Comparison of ENCODE assay signal across 7 cellular contexts in genomic region chr1:120769090-120769489, GRCh38. TPM values are rescaled to one million over a fixed set of nuclear protein-coding genes. Genes with fewer than 3 reads are reported as not detected.
DNase-seq lines count a peak whose midpoint lies in the region; ATAC-seq, FAIRE-seq and TF ChIP-seq lines count a peak whose summit lies in the region.
"Not testable (repeated sequence)": the region's sequence is repeated elsewhere in the genome, so short reads cannot be mapped to it uniquely, and the experiment has no call there.

No MANE protein-coding gene starts in this region.

- BruUV-seq in K562 (replicated peaks; lab: Mats Ljungman, UMichigan) = not testable (repeated sequence)

- not testable (repeated sequence) for H3K36me3 Mint-ChIP-seq in activated CD4-positive, alpha-beta T cell treated with anti-CD3 and anti-CD28 coated beads, Interleukin-2, amount 10 ng/mL, durations not matched to agents 24 days and 14 days (ENCODE audit: low read depth); activated CD8-positive, alpha-beta T cell treated with anti-CD3 and anti-CD28 coated beads for 36 hours (ENCODE audit: low read depth); activated naive CD8-positive, alpha-beta T cell treated with anti-CD3 and anti-CD28 coated beads for 36 hours

- peak; percentile 53 for DNase-seq in activated CD4-positive, alpha-beta T cell treated with anti-CD3 and anti-CD28 coated beads, Interleukin-2, amount 10 ng/mL, durations not matched to agents 24 days and 14 days
- DNase-seq in activated CD8-positive, alpha-beta T cell treated with anti-CD3 and anti-CD28 coated beads for 36 hours = peak; percentile 2
- DNase-seq in activated naive CD8-positive, alpha-beta T cell treated with anti-CD3 and anti-CD28 coated beads for 36 hours = peak; percentile 1
- DNase-seq in K562 (ENCODE audit: extremely low read depth in 1 of 4, low spot score in 3 of 4) = not testable (repeated sequence)
- peak; percentile 0 for DNase-seq in stimulated activated CD4-positive, alpha-beta T cell treated with anti-CD3 and anti-CD28 coated beads, Interleukin-15, amount 100 ng/mL, for 24 hours
- peak; percentile 2 for DNase-seq in stimulated activated naive CD8-positive, alpha-beta T cell treated with anti-CD3 and anti-CD28 coated beads, Interleukin-15, Interleukin-2, amounts not matched to agents 100 U/mL and 50 U/mL, for 24 hours
- DNase-seq in testis = peak; percentile 12

- H3K4me2 ChIP-seq in K562 (ENCODE audit: insufficient read depth, low read length) = not testable (repeated sequence)

- not testable (repeated sequence) for H3K27ac ChIP-seq in K562 (ENCODE audit: extremely low read depth, low read depth, low read length); testis

- H3K9ac ChIP-seq in K562 (ENCODE audit: insufficient read depth in 1 of 2, low read depth in 2 of 2, low read length in 2 of 2) = not testable (repeated sequence)

- H3K4me3 ChIP-seq in K562, testis: not testable (repeated sequence)

- not testable (repeated sequence) for TF ChIP-seq POLR2A in K562 (conservative IDR thresholded peaks at IDR 0.05); testis (IDR thresholded peaks at IDR 0.05)

- not testable (repeated sequence) for H3K36me3 ChIP-seq in K562 (ENCODE audit: control insufficient read depth, insufficient read depth, low read length); testis (ENCODE audit: low read depth, missing control alignments)

- H3K4me1 Mint-ChIP-seq in activated CD4-positive, alpha-beta T cell treated with anti-CD3 and anti-CD28 coated beads, Interleukin-2, amount 10 ng/mL, durations not matched to agents 24 days and 14 days; activated CD8-positive, alpha-beta T cell treated with anti-CD3 and anti-CD28 coated beads for 36 hours (ENCODE audit: low read depth); activated naive CD8-positive, alpha-beta T cell treated with anti-CD3 and anti-CD28 coated beads for 36 hours: not testable (repeated sequence)

- POLR2A ChIA-PET in activated CD8-positive, alpha-beta T cell treated with anti-CD3 and anti-CD28 coated beads for 36 hours (lab: Charles Lee); K562 (lab: Yijun Ruan, JAX): not testable (repeated sequence)

- H3K27me3 Mint-ChIP-seq in activated CD4-positive, alpha-beta T cell treated with anti-CD3 and anti-CD28 coated beads, Interleukin-2, amount 10 ng/mL, durations not matched to agents 24 days and 14 days; activated CD8-positive, alpha-beta T cell treated with anti-CD3 and anti-CD28 coated beads for 36 hours; activated naive CD8-positive, alpha-beta T cell treated with anti-CD3 and anti-CD28 coated beads for 36 hours: not testable (repeated sequence)

- not testable (repeated sequence) for TF ChIP-seq RAD21 in K562 (CRISPR knock-in tag; conservative IDR thresholded peaks at IDR 0.05 in 1 of 2, IDR thresholded peaks at IDR 0.05 in 1 of 2)

- H3K4me3 Mint-ChIP-seq in activated CD4-positive, alpha-beta T cell treated with anti-CD3 and anti-CD28 coated beads, Interleukin-2, amount 10 ng/mL, durations not matched to agents 24 days and 14 days; activated CD8-positive, alpha-beta T cell treated with anti-CD3 and anti-CD28 coated beads for 36 hours; activated naive CD8-positive, alpha-beta T cell treated with anti-CD3 and anti-CD28 coated beads for 36 hours: not testable (repeated sequence)

- 0% methylated on average over 2 of the region's 3 CpGs for WGBS in K562 (ENCODE audit: insufficient coverage, low coverage, missing lambda C conversion rate)
- WGBS in testis, 2 donors = no CpG with 5 or more reads among the region's 3 CpGs

- H3K27me3 ChIP-seq in K562 (ENCODE audit: control insufficient read depth in 2 of 2, insufficient read depth in 2 of 2, low read length in 2 of 2); testis: not testable (repeated sequence)

- not testable (repeated sequence) for H3K27ac Mint-ChIP-seq in activated CD4-positive, alpha-beta T cell treated with anti-CD3 and anti-CD28 coated beads, Interleukin-2, amount 10 ng/mL, durations not matched to agents 24 days and 14 days; activated CD8-positive, alpha-beta T cell treated with anti-CD3 and anti-CD28 coated beads for 36 hours; activated naive CD8-positive, alpha-beta T cell treated with anti-CD3 and anti-CD28 coated beads for 36 hours

- not testable (repeated sequence) for TF ChIP-seq EP300 in K562 (IDR thresholded peaks at IDR 0.05; ENCODE audit: low read length)

- H3K79me2 ChIP-seq in K562 (ENCODE audit: control insufficient read depth, insufficient read depth, low read length) = not testable (repeated sequence)

- in situ Hi-C loops in K562 (cut with MboI) = not testable (repeated sequence)

- H3K9me3 ChIP-seq in K562 (replicated peaks; ENCODE audit: control insufficient read depth, insufficient read depth, low read depth, low read length); testis: not testable (repeated sequence)

- H2AFZ ChIP-seq in K562 (ENCODE audit: low read depth, low read length) = not testable (repeated sequence)

- not testable (repeated sequence) for ATAC-seq in activated CD8-positive, alpha-beta T cell treated with anti-CD3 and anti-CD28 coated beads for 36 hours; K562; stimulated activated naive CD8-positive, alpha-beta T cell treated with anti-CD3 and anti-CD28 coated beads, Interleukin-15, Interleukin-2, amounts not matched to agents 100 U/mL and 50 U/mL, for 24 hours

- TF ChIP-seq CTCF in activated CD8-positive, alpha-beta T cell treated with anti-CD3 and anti-CD28 coated beads for 36 hours (IDR thresholded peaks at IDR 0.05); K562 (IDR thresholded peaks at IDR 0.05 in 2 of 3, conservative IDR thresholded peaks at IDR 0.05 in 1 of 3; ENCODE audit: insufficient read depth in 2 of 3, low read depth in 1 of 3, low read length in 3 of 3); testis (IDR thresholded peaks at IDR 0.05): not testable (repeated sequence)

- not testable (repeated sequence) for H3K9me3 Mint-ChIP-seq in activated CD4-positive, alpha-beta T cell treated with anti-CD3 and anti-CD28 coated beads, Interleukin-2, amount 10 ng/mL, durations not matched to agents 24 days and 14 days; activated CD8-positive, alpha-beta T cell treated with anti-CD3 and anti-CD28 coated beads for 36 hours; activated naive CD8-positive, alpha-beta T cell treated with anti-CD3 and anti-CD28 coated beads for 36 hours

- H3K4me1 ChIP-seq in K562 (replicated peaks in 1 of 2; ENCODE audit: control insufficient read depth in 2 of 2, insufficient read depth in 2 of 2, low read length in 2 of 2); testis: not testable (repeated sequence)

- intact Hi-C loops in activated CD4-positive, alpha-beta T cell treated with anti-CD3 and anti-CD28 coated beads, Interleukin-2, amount 10 ng/mL, durations not matched to agents 24 days and 14 days (cut with micrococcal nuclease); activated CD8-positive, alpha-beta T cell treated with anti-CD3 and anti-CD28 coated beads for 36 hours (cut with micrococcal nuclease); K562 (cut with micrococcal nuclease); testis (cut with DNase I; ENCODE audit: low total_unique reads): not testable (repeated sequence)

- FAIRE-seq in K562 (lab: Jason Lieb, UNC) = not testable (repeated sequence)

- not testable (repeated sequence) for H3K9me1 ChIP-seq in K562 (ENCODE audit: control insufficient read depth, insufficient read depth, low read length)

- CTCF ChIA-PET in activated CD8-positive, alpha-beta T cell treated with anti-CD3 and anti-CD28 coated beads for 36 hours (lab: Charles Lee); K562 (lab: Yijun Ruan, JAX; ENCODE audit: low intra/inter-chr PET ratio): not testable (repeated sequence)

- H4K20me1 ChIP-seq in K562 (replicated peaks; ENCODE audit: control insufficient read depth, insufficient read depth, low read length) = not testable (repeated sequence)

TF ChIP-seq in K562, 482 proteins besides CTCF, POLR2A, EP300 and RAD21:
- peak; percentile 56 for TF ChIP-seq NFE2 (IDR thresholded peaks at IDR 0.05; ENCODE audit: low read depth)

RNA-seq across cellular contexts. Expression of gene NBPF26, which starts 45.3 kb away (rescaled TPM):
- 6.5 and 6.9 TPM in 2 replicates for total RNA-seq in activated CD4-positive, alpha-beta T cell treated with anti-CD3 and anti-CD28 coated beads, Interleukin-2, amount 10 ng/mL, durations not matched to agents 24 days and 14 days
- 10 to 100 TPM; 18.7 to 20.7 TPM for total RNA-seq in activated CD8-positive, alpha-beta T cell treated with anti-CD3 and anti-CD28 coated beads for 36 hours
- total RNA-seq in activated naive CD8-positive, alpha-beta T cell treated with anti-CD3 and anti-CD28 coated beads for 36 hours = 10 to 100 TPM; 15.9 to 19.3 TPM
- total RNA-seq in K562 (2011; cell fraction: chromatin; rRNA removed; ENCODE audit: low replicate concordance) = 22.6 and 26.3 TPM in 2 replicates
- total RNA-seq in K562 (2011; cell fraction: nucleolus; rRNA removed) = 8.2 and 8.8 TPM in 2 replicates
- 11.3 and 18.6 TPM in 2 replicates for total RNA-seq in K562 (2011; cell fraction: nucleoplasm; rRNA removed)
- 5.6 and 7.0 TPM in 2 replicates for total RNA-seq in K562 (2014; rRNA removed)
- 5.3 and 6.0 TPM in 2 replicates for total RNA-seq in K562 (2014; rRNA removed; fragmentation: Illumina TruSeq; extraction: Trizol)
- 6.0 and 6.3 TPM in 2 replicates for total RNA-seq in K562 (2015; rRNA removed; fragmentation: Illumina TruSeq; extraction: Trizol)
- total RNA-seq in K562 (2021) = 3.6 and 5.2 TPM in 2 replicates
- 5.3 and 6.6 TPM in 2 replicates for polyA plus RNA-seq in K562 (2011; rRNA removed)
- polyA plus RNA-seq in K562 (2011; cell fraction: cytosol; rRNA removed) = 3.4 and 3.9 TPM in 2 replicates
- 19.4 and 25.7 TPM in 2 replicates for polyA plus RNA-seq in K562 (2011; cell fraction: nucleus; rRNA removed)
- polyA plus RNA-seq in K562 (2012) = 4.0 and 4.2 TPM in 2 replicates
- polyA plus RNA-seq in K562 (2014; fragmentation: Illumina TruSeq; extraction: Trizol) = 4.3 and 5.1 TPM in 2 replicates
- under 1 TPM; 0.13 to 0.88 TPM for polyA plus RNA-seq in K562 (2014; fragmentation: Nextera tagmentation; extraction: Ambion mirVana)
- 4.5 and 5.5 TPM in 2 replicates for polyA plus RNA-seq in K562 (2014; rRNA removed)
- 13.4 and 17.5 TPM in 2 replicates for polyA minus RNA-seq in K562 (2011; rRNA and poly(A)+ RNA removed)
- polyA minus RNA-seq in K562 (2011; cell fraction: cytosol; rRNA and poly(A)+ RNA removed) = 2.0 and 4.5 TPM in 2 replicates
- 10.8 and 12.2 TPM in 2 replicates for polyA minus RNA-seq in K562 (2011; cell fraction: nucleus; rRNA and poly(A)+ RNA removed)
- 10 to 100 TPM; 31.7 to 41.2 TPM for total RNA-seq in testis
- polyA plus RNA-seq in testis (ENCODE audit: insufficient read depth, low read depth, low replicate concordance) = 19.5 TPM
